ENCODE assay signal across 11 cellular contexts in genomic region chr14:64628940-64629403, GRCh38.
DNase-seq lines count a peak whose midpoint lies in the region; ATAC-seq and TF ChIP-seq lines count a peak whose summit lies in the region.
"Had no signal": no experiment of that assay in that cellular context is flagged by ENCODE, and none has a peak within 500 bp of the region (broad histone marks: within the 10 kb centered on the region; RNA-seq: fewer than 3 reads in every experiment).

No MANE protein-coding gene starts in this region.

- peak; percentile 89 for DNase-seq in GM03348 (ENCODE audit: low spot score)
- DNase-seq in fibroblast of villous mesenchyme (ENCODE audit: low read depth): peak; percentile 97
- DNase-seq in osteocyte (ENCODE audit: extremely low spot score, unreplicated experiment): no peak
- DNase-seq in SHP77 treated with DMSO at 0.1 percent for 48 hours (lab: John Stamatoyannopoulos, UW): no peak
- DNase-seq in NCI-H2171 treated with DMSO at 0.1 percent for 48 hours (lab: John Stamatoyannopoulos, UW): no peak
- no peak for DNase-seq in NCI-H510A (lab: John Stamatoyannopoulos, UW)
- DNase-seq: DND-41, SW 1271 had no signal

- ATAC-seq in SK-N-SH treated with all-trans-retinoic acid at 6 μM for 48 hours (peak; percentile 99), GM21786 (IDR thresholded peaks at IDR 0.05; ENCODE audit: unreplicated experiment) (no peak)

- peaks cover 41% of the 10 kb centered on the region for H3K4me1 Mint-ChIP-seq in osteocyte (ENCODE audit: unreplicated experiment)

- TF ChIP-seq CTCF in fibroblast of villous mesenchyme (IDR thresholded peaks at IDR 0.05; ENCODE audit: insufficient read depth, low read depth, low read length): peak; percentile 7
- TF ChIP-seq CTCF in osteocyte (IDR thresholded peaks at IDR 0.05): no peak

- no peak overlapping the region for H3K4me3 Mint-ChIP-seq in osteocyte (ENCODE audit: unreplicated experiment)
- H3K4me3 Mint-ChIP-seq: natural killer cell treated with Interleukin-12 subunit alpha and Interleukin-12 subunit beta and Interleukin-15 and Interleukin-18, amount 100 ng/mL, for 72 hours had no signal

- H3K36me3 Mint-ChIP-seq in osteocyte (ENCODE audit: unreplicated experiment): no peaks in the 10 kb centered on the region
- H3K36me3 Mint-ChIP-seq: natural killer cell treated with Interleukin-12 subunit alpha and Interleukin-12 subunit beta and Interleukin-15 and Interleukin-18, amount 100 ng/mL, for 72 hours had no signal

- H3K27me3 Mint-ChIP-seq in osteocyte (ENCODE audit: unreplicated experiment): no peaks in the 10 kb centered on the region

- no peaks in the 10 kb centered on the region for H3K9me3 Mint-ChIP-seq in osteocyte (ENCODE audit: unreplicated experiment)
- H3K9me3 Mint-ChIP-seq: natural killer cell treated with Interleukin-12 subunit alpha and Interleukin-12 subunit beta and Interleukin-15 and Interleukin-18, amount 100 ng/mL, for 72 hours had no signal

- H3K4me3 ChIP-seq in fibroblast of villous mesenchyme (ENCODE audit: low read depth, low read length): no peak overlapping the region

- H3K27ac Mint-ChIP-seq in osteocyte (ENCODE audit: unreplicated experiment): peak overlapping the region; percentile 83
- H3K27ac Mint-ChIP-seq: natural killer cell treated with Interleukin-12 subunit alpha and Interleukin-12 subunit beta and Interleukin-15 and Interleukin-18, amount 100 ng/mL, for 72 hours had no signal

TF ChIP-seq in SK-N-SH treated with all-trans-retinoic acid at 6 μM for 48 hours, 23 proteins besides CTCF, POLR2A, EP300 and RAD21:
- no peak for TF ChIP-seq ZC3H10 (CRISPR knock-in tag; IDR thresholded peaks at IDR 0.05)
- TF ChIP-seq ISL1 (CRISPR knock-in tag; IDR thresholded peaks at IDR 0.05): peak; percentile 42
- TF ChIP-seq CREB5 (CRISPR knock-in tag; IDR thresholded peaks at IDR 0.05; ENCODE audit: low read depth): no peak
- peak; percentile 81 for TF ChIP-seq CSDC2 (CRISPR knock-in tag; IDR thresholded peaks at IDR 0.05)
- no peak for TF ChIP-seq PPARA (CRISPR knock-in tag; IDR thresholded peaks at IDR 0.05; ENCODE audit: borderline replicate concordance)
- TF ChIP-seq TCF4 (CRISPR knock-in tag; IDR thresholded peaks at IDR 0.05; ENCODE audit: borderline replicate concordance): no peak

Comparison
In these comparisons a context has a peak if more than half of its experiments do, and no peak if none do; other contexts are left out.
1. DNase-seq: peak in GM03348 (single experiment) and fibroblast of villous mesenchyme (single experiment); none in osteocyte (single experiment), SHP77 treated with DMSO at 0.1 percent for 48 hours (single experiment), NCI-H2171 treated with DMSO at 0.1 percent for 48 hours (single experiment) and NCI-H510A (single experiment).